1 cellular context compared by ENCODE assay signal in the genomic region with DNA sequence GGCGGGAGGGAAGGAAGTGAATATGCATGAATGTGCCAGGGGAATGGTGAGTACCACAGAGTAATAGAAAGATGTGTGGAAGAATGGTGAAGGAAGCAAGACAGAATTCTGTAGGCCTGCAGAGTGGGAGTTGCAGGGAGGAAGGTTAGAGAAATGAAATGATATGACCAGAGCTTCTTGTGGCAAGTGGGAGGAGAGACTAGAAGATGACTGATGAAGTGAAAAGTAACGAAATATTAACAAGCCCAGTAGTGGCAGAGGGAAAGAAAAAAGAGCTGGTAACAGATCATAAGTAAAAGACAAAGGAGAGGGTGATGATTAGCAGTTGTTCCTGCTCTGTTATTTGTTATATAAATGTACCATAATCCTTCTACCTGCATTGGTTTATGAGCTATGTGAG.
TF ChIP-seq lines count a peak whose summit lies in the region.

No MANE protein-coding gene starts in this region.

TF ChIP-seq in HCT116, 20 proteins besides CTCF, POLR2A, EP300 and RAD21:
- TF ChIP-seq CBX3 (IDR thresholded peaks at IDR 0.05; ENCODE audit: low read depth), result no peak
- no peak for TF ChIP-seq EGR1 (IDR thresholded peaks at IDR 0.05; ENCODE audit: low read depth)
